In the genomic region with DNA sequence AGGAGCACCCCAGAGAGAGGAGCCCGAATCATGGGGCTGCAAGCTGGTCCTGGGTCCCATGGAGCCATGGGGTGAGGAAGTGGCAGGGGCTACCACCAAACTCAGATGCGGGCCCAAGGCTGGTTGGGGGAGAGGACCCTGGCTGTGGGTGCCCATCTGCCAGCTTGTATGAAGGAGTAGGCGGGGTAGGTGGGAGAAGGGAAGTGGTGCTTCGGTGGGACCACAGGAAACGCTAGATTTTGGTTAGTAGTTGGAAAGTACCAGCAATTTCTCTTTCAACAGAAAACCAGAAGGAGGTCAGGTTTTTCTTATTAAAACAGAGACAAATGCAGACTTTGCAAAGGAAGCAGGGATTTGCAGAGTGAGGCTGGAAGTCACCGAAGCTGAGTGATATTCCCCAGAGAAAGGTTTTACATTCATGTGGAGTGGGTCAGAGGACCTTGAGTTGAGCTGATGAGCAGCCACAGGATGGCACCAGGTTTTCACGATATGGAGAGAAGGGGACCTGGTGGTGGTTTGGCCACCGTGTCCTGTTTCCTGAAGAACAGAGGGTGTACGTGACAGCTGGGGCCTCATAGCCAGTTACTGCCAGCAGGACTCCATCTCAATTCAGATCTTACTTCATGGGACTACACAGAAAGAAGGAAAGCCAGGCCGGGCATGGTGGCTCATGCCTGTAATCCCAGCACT, we compare ENCODE assay signal across 8 cellular contexts.
DNase-seq lines count a peak whose midpoint lies in the region; ATAC-seq, FAIRE-seq and TF ChIP-seq lines count a peak whose summit lies in the region.
"Not testable (repeated sequence)": the region's sequence is repeated elsewhere in the genome, so short reads cannot be mapped to it uniquely, and the experiment has no call there.

No MANE protein-coding gene starts in this region.

- H3K27me3 Mint-ChIP-seq in activated CD4-positive, alpha-beta T cell treated with anti-CD3 and anti-CD28 coated beads for 36 hours; activated naive CD8-positive, alpha-beta T cell treated with anti-CD3 and anti-CD28 coated beads, Interleukin-2, amount 50 U/mL, for 24 hours: not testable (repeated sequence)
- H3K27me3 Mint-ChIP-seq in stimulated activated naive B cell treated with anti-CD40 and anti-IgM and Interleukin-4, amounts not matched to agents 10 μg/mL and 1 μg/mL and 100 μg/mL, for 72 hours, result peaks cover 5 to 13% of the 10 kb centered on the region in 2 donors

- FAIRE-seq in GM12891 (lab: Jason Lieb, UNC), result peak; percentile 54

- ATAC-seq in GM19351 (IDR thresholded peaks at IDR 0.05; ENCODE audit: unreplicated experiment), result peak; percentile 33
- ATAC-seq in GM21737 (IDR thresholded peaks at IDR 0.05; ENCODE audit: unreplicated experiment), result peak; percentile 54
- ATAC-seq in HG02798 (IDR thresholded peaks at IDR 0.05; ENCODE audit: poor library complexity, unreplicated experiment), result peak; percentile 44
- peak; percentile 60 for ATAC-seq in HG03457 (IDR thresholded peaks at IDR 0.05; ENCODE audit: unreplicated experiment)
- ATAC-seq in activated CD4-positive, alpha-beta T cell treated with anti-CD3 and anti-CD28 coated beads for 36 hours, result peak; percentile 45
- peak; percentile 58 for ATAC-seq in activated naive CD8-positive, alpha-beta T cell treated with anti-CD3 and anti-CD28 coated beads, Interleukin-2, amount 50 U/mL, for 24 hours
- ATAC-seq in stimulated activated naive B cell treated with anti-CD40 and anti-IgM and Interleukin-4, amounts not matched to agents 10 μg/mL and 1 μg/mL and 100 μg/mL, for 72 hours (replicated peaks), result peak; percentile 86 to 87

- not testable (repeated sequence) for H3K36me3 Mint-ChIP-seq in activated CD4-positive, alpha-beta T cell treated with anti-CD3 and anti-CD28 coated beads for 36 hours (ENCODE audit: low read depth); activated naive CD8-positive, alpha-beta T cell treated with anti-CD3 and anti-CD28 coated beads, Interleukin-2, amount 50 U/mL, for 24 hours (ENCODE audit: low read depth); stimulated activated naive B cell treated with anti-CD40 and anti-IgM and Interleukin-4, amounts not matched to agents 10 μg/mL and 1 μg/mL and 100 μg/mL, for 72 hours

- CTCF ChIA-PET in activated CD4-positive, alpha-beta T cell treated with anti-CD3 and anti-CD28 coated beads for 36 hours (lab: Charles Lee), result interaction anchor here (0.7 kb wide), 1 partner anchor 1030 kb away, joined by 3 read pairs; no protein-coding TSS in a partner anchor

- not testable (repeated sequence) for DNase-seq in GM12891 (ENCODE audit: insufficient read length, low spot score); activated CD4-positive, alpha-beta T cell treated with anti-CD3 and anti-CD28 coated beads for 36 hours; activated naive CD8-positive, alpha-beta T cell treated with anti-CD3 and anti-CD28 coated beads, Interleukin-2, amount 50 U/mL, for 24 hours; stimulated activated naive B cell treated with anti-CD40 and anti-IgM and Interleukin-4, amounts not matched to agents 10 μg/mL and 1 μg/mL and 100 μg/mL, for 72 hours

- not testable (repeated sequence) for H3K27ac Mint-ChIP-seq in activated CD4-positive, alpha-beta T cell treated with anti-CD3 and anti-CD28 coated beads for 36 hours; activated naive CD8-positive, alpha-beta T cell treated with anti-CD3 and anti-CD28 coated beads, Interleukin-2, amount 50 U/mL, for 24 hours; stimulated activated naive B cell treated with anti-CD40 and anti-IgM and Interleukin-4, amounts not matched to agents 10 μg/mL and 1 μg/mL and 100 μg/mL, for 72 hours

- H3K9me3 Mint-ChIP-seq in activated CD4-positive, alpha-beta T cell treated with anti-CD3 and anti-CD28 coated beads for 36 hours (ENCODE audit: low read depth); activated naive CD8-positive, alpha-beta T cell treated with anti-CD3 and anti-CD28 coated beads, Interleukin-2, amount 50 U/mL, for 24 hours; stimulated activated naive B cell treated with anti-CD40 and anti-IgM and Interleukin-4, amounts not matched to agents 10 μg/mL and 1 μg/mL and 100 μg/mL, for 72 hours: not testable (repeated sequence)

- H3K4me3 Mint-ChIP-seq in activated CD4-positive, alpha-beta T cell treated with anti-CD3 and anti-CD28 coated beads for 36 hours; activated naive CD8-positive, alpha-beta T cell treated with anti-CD3 and anti-CD28 coated beads, Interleukin-2, amount 50 U/mL, for 24 hours: not testable (repeated sequence)
- peak overlapping the region in 1 of 2 donors; percentile 19 for H3K4me3 Mint-ChIP-seq in stimulated activated naive B cell treated with anti-CD40 and anti-IgM and Interleukin-4, amounts not matched to agents 10 μg/mL and 1 μg/mL and 100 μg/mL, for 72 hours

- not testable (repeated sequence) for H3K4me1 Mint-ChIP-seq in activated CD4-positive, alpha-beta T cell treated with anti-CD3 and anti-CD28 coated beads for 36 hours; activated naive CD8-positive, alpha-beta T cell treated with anti-CD3 and anti-CD28 coated beads, Interleukin-2, amount 50 U/mL, for 24 hours
- H3K4me1 Mint-ChIP-seq in stimulated activated naive B cell treated with anti-CD40 and anti-IgM and Interleukin-4, amounts not matched to agents 10 μg/mL and 1 μg/mL and 100 μg/mL, for 72 hours, result peaks cover 11 to 12% of the 10 kb centered on the region in 2 donors

- POLR2A ChIA-PET in activated CD4-positive, alpha-beta T cell treated with anti-CD3 and anti-CD28 coated beads for 36 hours (lab: Charles Lee), result not testable (repeated sequence)

- TF ChIP-seq POLR2A in GM12891 (IDR thresholded peaks at IDR 0.05; ENCODE audit: low read depth, low read length), result not testable (repeated sequence)

- intact Hi-C loops in activated CD4-positive, alpha-beta T cell treated with anti-CD3 and anti-CD28 coated beads for 36 hours (cut with DNase I, micrococcal nuclease), result not testable (repeated sequence)

Comparison
In these comparisons a context has a peak if more than half of its experiments do, and no peak if none do; other contexts are left out.
1. ATAC-seq: peak in every context shown above with its lines; median percentile 86 in stimulated activated naive B cell treated with anti-CD40 and anti-IgM and Interleukin-4, amounts not matched to agents 10 μg/mL and 1 μg/mL and 100 μg/mL, for 72 hours; 60 in HG03457; 58 in activated naive CD8-positive, alpha-beta T cell treated with anti-CD3 and anti-CD28 coated beads, Interleukin-2, amount 50 U/mL, for 24 hours; 54 in GM21737; 45 in activated CD4-positive, alpha-beta T cell treated with anti-CD3 and anti-CD28 coated beads for 36 hours; 44 in HG02798; 33 in GM19351.